ENCODE assay signal across 8 cellular contexts in the genomic region with DNA sequence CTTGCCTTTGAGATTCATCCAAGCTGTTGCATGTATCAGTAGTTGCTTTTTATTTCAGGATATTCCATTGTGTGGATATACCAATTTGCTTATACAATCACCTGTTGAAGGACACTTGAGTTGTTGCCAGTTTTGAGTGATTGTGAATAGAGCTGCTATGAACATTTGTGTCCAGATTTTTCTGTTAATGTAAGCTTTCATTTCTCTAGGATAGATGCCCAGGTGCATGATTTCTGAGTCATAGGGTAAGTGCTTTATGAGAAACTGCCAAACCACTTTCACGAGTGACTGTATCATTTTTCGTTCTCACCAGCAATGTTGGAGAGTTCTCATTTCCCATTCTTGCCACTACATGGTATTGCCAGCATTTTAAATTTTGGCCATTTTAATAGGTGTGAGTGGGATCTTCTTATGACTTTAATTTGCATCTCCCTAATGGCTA.
A peak's percentile ranks its signal among the peaks of the same experiment; 100 is the strongest.
DNase-seq lines count a peak whose midpoint lies in the region; ATAC-seq and TF ChIP-seq lines count a peak whose summit lies in the region.

No MANE protein-coding gene starts in this region.

- H3K4me1 Mint-ChIP-seq in activated T-helper 17 cell treated with anti-CD3 and anti-CD28 coated beads, Interleukin-2, amount 50 U/mL, for 72 hours: peaks cover 16% of the 10 kb centered on the region
- H3K4me1 Mint-ChIP-seq in glutamatergic neuron (ENCODE audit: low read depth, unreplicated experiment): peaks cover 1% of the 10 kb centered on the region
- H3K4me1 Mint-ChIP-seq in T-cell: peaks cover 16 to 18% (median 18%) of the 10 kb centered on the region in 3 donors

- ATAC-seq in GM19452 (IDR thresholded peaks at IDR 0.05; ENCODE audit: unreplicated experiment): peak; percentile 79
- ATAC-seq in HG03378 (IDR thresholded peaks at IDR 0.05; ENCODE audit: unreplicated experiment): peak; percentile 84
- peak; percentile 97 for ATAC-seq in activated T-helper 17 cell treated with anti-CD3 and anti-CD28 coated beads, Interleukin-2, amount 50 U/mL, for 72 hours (replicated peaks)
- ATAC-seq in T-cell (replicated peaks in 1 of 4): no peak

- peak; percentile 79 for DNase-seq in DMS53 (lab: John Stamatoyannopoulos, UW)
- DNase-seq in glutamatergic neuron: no peak
- no peak for DNase-seq in superior temporal gyrus (ENCODE audit: extremely low spot score)
- DNase-seq in T-cell: no peak
- DNase-seq in AG08395 (ENCODE audit: low spot score): no peak

- POLR2A ChIA-PET in T-cell (lab: Charles Lee): interaction anchor here in 1 of 2 donors (0.6 kb wide), 1 partner anchor 13 kb away, joined by 6 read pairs; no protein-coding TSS in a partner anchor

- no peak overlapping the region for H3K4me3 Mint-ChIP-seq in activated T-helper 17 cell treated with anti-CD3 and anti-CD28 coated beads, Interleukin-2, amount 50 U/mL, for 72 hours
- no peak overlapping the region for H3K4me3 Mint-ChIP-seq in glutamatergic neuron (ENCODE audit: unreplicated experiment)
- no peak overlapping the region for H3K4me3 Mint-ChIP-seq in T-cell

- no peaks in the 10 kb centered on the region for H3K9me3 Mint-ChIP-seq in activated T-helper 17 cell treated with anti-CD3 and anti-CD28 coated beads, Interleukin-2, amount 50 U/mL, for 72 hours
- H3K9me3 Mint-ChIP-seq in glutamatergic neuron (ENCODE audit: unreplicated experiment) (no peaks in the 10 kb centered on the region), T-cell (peaks cover 0 to 2% (median 0%) of the 10 kb centered on the region in 3 donors)

- peaks cover 6% of the 10 kb centered on the region for H3K36me3 Mint-ChIP-seq in activated T-helper 17 cell treated with anti-CD3 and anti-CD28 coated beads, Interleukin-2, amount 50 U/mL, for 72 hours (ENCODE audit: low read depth)
- H3K36me3 Mint-ChIP-seq in glutamatergic neuron (ENCODE audit: unreplicated experiment) (no peaks in the 10 kb centered on the region), T-cell (peaks cover 16% of the 10 kb centered on the region)

- H3K27me3 Mint-ChIP-seq in activated T-helper 17 cell treated with anti-CD3 and anti-CD28 coated beads, Interleukin-2, amount 50 U/mL, for 72 hours: no peaks in the 10 kb centered on the region
- H3K27me3 Mint-ChIP-seq in glutamatergic neuron (ENCODE audit: unreplicated experiment) (no peaks in the 10 kb centered on the region), T-cell (no peaks in the 10 kb centered on the region)

- no peak overlapping the region for H3K27ac Mint-ChIP-seq in activated T-helper 17 cell treated with anti-CD3 and anti-CD28 coated beads, Interleukin-2, amount 50 U/mL, for 72 hours
- no peak overlapping the region for H3K27ac Mint-ChIP-seq in glutamatergic neuron (ENCODE audit: unreplicated experiment)
- H3K27ac Mint-ChIP-seq in T-cell: no peak overlapping the region

- no peak for TF ChIP-seq CTCF in glutamatergic neuron (IDR thresholded peaks at IDR 0.05; ENCODE audit: partially characterized antibody, unreplicated experiment)

- CTCF ChIA-PET in T-cell (lab: Charles Lee): no interaction called here

Comparison
In these comparisons a context has a peak if more than half of its experiments do, and no peak if none do; other contexts are left out.
1. ATAC-seq: peak in GM19452 (single experiment), HG03378 (single experiment) and activated T-helper 17 cell treated with anti-CD3 and anti-CD28 coated beads, Interleukin-2, amount 50 U/mL, for 72 hours (single experiment); none in T-cell (0 of 4).